10 cellular contexts compared by ENCODE assay signal in genomic region chr15:91866971-91867372, GRCh38. TPM values are rescaled to one million over a fixed set of nuclear protein-coding genes. Genes with fewer than 3 reads are reported as not detected.
A peak's percentile ranks its signal among the peaks of the same experiment; 100 is the strongest.
DNase-seq lines count a peak whose midpoint lies in the region; FAIRE-seq and TF ChIP-seq lines count a peak whose summit lies in the region.
"Had no signal": no experiment of that assay in that cellular context is flagged by ENCODE, and none has a peak within 500 bp of the region (broad histone marks: within the 10 kb centered on the region; RNA-seq: fewer than 3 reads in every experiment).

No MANE protein-coding gene starts in this region.

- H3K4me1 Mint-ChIP-seq in T-helper 1 cell treated with Interleukin-12 subunit alpha and Interleukin-12 subunit beta and Interleukin-4 antibody, amounts not matched to agents 30 μg/mL and 1 μg/mL, for 36 hours (ENCODE audit: low read depth) = peaks cover 58% of the 10 kb centered on the region
- H3K4me1 Mint-ChIP-seq in type B pancreatic cell (ENCODE audit: unreplicated experiment) = peaks cover 18% of the 10 kb centered on the region

- no peak for TF ChIP-seq CTCF in keratinocyte (optimal IDR thresholded peaks at IDR 0.05 in 1 of 3, IDR thresholded peaks at IDR 0.05 in 1 of 3, conservative IDR thresholded peaks at IDR 0.05 in 1 of 3; ENCODE audit: extremely low read depth in 1 of 3, insufficient read depth in 2 of 3, low read length in 3 of 3)
- no peak for TF ChIP-seq CTCF in type B pancreatic cell (conservative IDR thresholded peaks at IDR 0.05)

- H3K27ac Mint-ChIP-seq in T-helper 1 cell treated with Interleukin-12 subunit alpha and Interleukin-12 subunit beta and Interleukin-4 antibody, amounts not matched to agents 30 μg/mL and 1 μg/mL, for 36 hours = no peak overlapping the region
- H3K27ac Mint-ChIP-seq in type B pancreatic cell = peak overlapping the region; percentile 29
- H3K27ac Mint-ChIP-seq: neural progenitor cell had no signal

- H3K4me2 ChIP-seq in keratinocyte (ENCODE audit: control insufficient read depth, extremely low read depth, insufficient read depth, low read depth, low read length) = peak overlapping the region; percentile 88
- H3K4me2 ChIP-seq: neural progenitor cell had no signal

- peak overlapping the region; percentile 15 for H3K4me3 Mint-ChIP-seq in T-helper 1 cell treated with Interleukin-12 subunit alpha and Interleukin-12 subunit beta and Interleukin-4 antibody, amounts not matched to agents 30 μg/mL and 1 μg/mL, for 36 hours
- H3K4me3 Mint-ChIP-seq in type B pancreatic cell = peak overlapping the region; percentile 32
- H3K4me3 Mint-ChIP-seq: neural progenitor cell had no signal

- no peaks in the 10 kb centered on the region for H3K9me3 ChIP-seq in keratinocyte (ENCODE audit: control insufficient read depth, low read depth, low read length)

- DNase-seq in T-helper 1 cell (no peak), keratinocyte (ENCODE audit: low read depth, low spot score) (no peak), type B pancreatic cell (ENCODE audit: extremely low spot score, unreplicated experiment) (no peak), SIG-M5 treated with dmso at 0.1 percent for 504 hours (lab: John Stamatoyannopoulos, UW; ENCODE audit: unreplicated experiment) (no peak), RCC 7860 (ENCODE audit: low spot score) (no peak), NOMO-1 treated with dmso at 0.1 percent for 144 hours (lab: John Stamatoyannopoulos, UW; ENCODE audit: unreplicated experiment) (no peak)
- DNase-seq: AML-193 had no signal

- H3K36me3 Mint-ChIP-seq in T-helper 1 cell treated with Interleukin-12 subunit alpha and Interleukin-12 subunit beta and Interleukin-4 antibody, amounts not matched to agents 30 μg/mL and 1 μg/mL, for 36 hours (ENCODE audit: low read depth) = peaks cover 11% of the 10 kb centered on the region
- no peaks in the 10 kb centered on the region for H3K36me3 Mint-ChIP-seq in type B pancreatic cell

- peaks cover 11% of the 10 kb centered on the region for H3K27me3 Mint-ChIP-seq in T-helper 1 cell treated with Interleukin-12 subunit alpha and Interleukin-12 subunit beta and Interleukin-4 antibody, amounts not matched to agents 30 μg/mL and 1 μg/mL, for 36 hours (ENCODE audit: low read depth)
- no peaks in the 10 kb centered on the region for H3K27me3 Mint-ChIP-seq in type B pancreatic cell

- peak overlapping the region in 2 of 3 experiments; percentile 29 to 38 for H3K4me3 ChIP-seq in keratinocyte (ENCODE audit: control insufficient read depth in 2 of 3, extremely low read depth in 1 of 3, insufficient read depth in 2 of 3, low read depth in 1 of 3, low read length in 3 of 3)
- H3K4me3 ChIP-seq: neural progenitor cell had no signal

- 57 to 81% (median 72%) methylated on average over 7 to 8 of the region's 8 CpGs for WGBS in adipose tissue, 3 donors

- dilution Hi-C loops in keratinocyte (cut with MboI; ENCODE audit: extremely low pct_ligation_motif_present, low sequenced_read_pairs) = no loop called here

- no peaks in the 10 kb centered on the region for H4K20me1 ChIP-seq in keratinocyte (ENCODE audit: control insufficient read depth, extremely low read depth, insufficient read depth, low read length)

- peak overlapping the region; percentile 75 for H2AFZ ChIP-seq in keratinocyte (ENCODE audit: control insufficient read depth, low read length)
- H2AFZ ChIP-seq: neural progenitor cell had no signal

- H3K36me3 ChIP-seq in keratinocyte (ENCODE audit: control insufficient read depth in 2 of 2, extremely low read depth in 1 of 2, insufficient read depth in 2 of 2, low read length in 2 of 2) = no peaks in the 10 kb centered on the region
- H3K36me3 ChIP-seq: neural progenitor cell had no signal

- H3K27me3 ChIP-seq in keratinocyte (ENCODE audit: control insufficient read depth, extremely low read depth, insufficient read depth, low read length) = no peaks in the 10 kb centered on the region
- H3K27me3 ChIP-seq: neural progenitor cell had no signal

- H3K4me1 ChIP-seq in keratinocyte (ENCODE audit: control insufficient read depth, extremely low read depth, insufficient read depth, low read length) = peaks cover 52% of the 10 kb centered on the region

- H3K27ac ChIP-seq in adipose tissue (ENCODE audit: low read depth, low read length) (peak overlapping the region; percentile 59), keratinocyte (ENCODE audit: control insufficient read depth, insufficient read depth, low read length) (peak overlapping the region; percentile 97)
- H3K27ac ChIP-seq: neural progenitor cell had no signal

- peaks cover 44% of the 10 kb centered on the region for H3K79me2 ChIP-seq in keratinocyte (ENCODE audit: control insufficient read depth, insufficient read depth, low read length)

- peaks cover 6% of the 10 kb centered on the region for H3K9me1 ChIP-seq in keratinocyte (ENCODE audit: control insufficient read depth, extremely low read depth, insufficient read depth, low read length)

- peak; percentile 97 for FAIRE-seq in keratinocyte (lab: Jason Lieb, UNC)
- no peak for FAIRE-seq in RCC 7860 (lab: Jason Lieb, UNC)

- peaks cover 9% of the 10 kb centered on the region for H3K9me3 Mint-ChIP-seq in T-helper 1 cell treated with Interleukin-12 subunit alpha and Interleukin-12 subunit beta and Interleukin-4 antibody, amounts not matched to agents 30 μg/mL and 1 μg/mL, for 36 hours
- H3K9me3 Mint-ChIP-seq in type B pancreatic cell = peaks cover 5% of the 10 kb centered on the region

- peak overlapping the region; percentile 83 for H3K9ac ChIP-seq in keratinocyte (ENCODE audit: control insufficient read depth, extremely low read depth, insufficient read depth, low read length)
- H3K9ac ChIP-seq: neural progenitor cell had no signal

RNA-seq across cellular contexts. Expression of gene SLCO3A1, which starts 13.5 kb away (rescaled TPM):
- polyA plus RNA-seq in adipose tissue (10 to 100 TPM in 2 of 3 donors, 1 to 10 TPM in 1; 3.5 to 17.9 (median 10.3) TPM), keratinocyte (21.3 to 31.7 TPM (median 21.6 TPM) in 3 replicates)
- polyA plus RNA-seq in keratinocyte (2011; ENCODE audit: low read depth) = 37.9 TPM
- 18.2 and 24.9 TPM in 2 replicates for polyA plus RNA-seq in keratinocyte (2011; cell fraction: cytosol; rRNA removed)
- polyA plus RNA-seq in keratinocyte (2011; cell fraction: nucleus; rRNA removed) = 49.2 and 56.1 TPM in 2 replicates
- polyA plus RNA-seq in keratinocyte (2012; ENCODE audit: low replicate concordance) = 24.4 and 26.0 TPM in 2 replicates
- 60.3 to 98.2 TPM (median 80.2 TPM) in 3 replicates for polyA minus RNA-seq in keratinocyte
- polyA minus RNA-seq in keratinocyte (2011; cell fraction: cytosol; rRNA and poly(A)+ RNA removed) = 24.7 TPM
- polyA minus RNA-seq in keratinocyte (2011; cell fraction: nucleus; rRNA and poly(A)+ RNA removed) = 51.4 and 62.5 TPM in 2 replicates
- total RNA-seq in type B pancreatic cell (ENCODE audit: low replicate concordance) = 30.9 and 104 TPM in 2 replicates
